11 cellular contexts compared by ENCODE assay signal in the genomic region with DNA sequence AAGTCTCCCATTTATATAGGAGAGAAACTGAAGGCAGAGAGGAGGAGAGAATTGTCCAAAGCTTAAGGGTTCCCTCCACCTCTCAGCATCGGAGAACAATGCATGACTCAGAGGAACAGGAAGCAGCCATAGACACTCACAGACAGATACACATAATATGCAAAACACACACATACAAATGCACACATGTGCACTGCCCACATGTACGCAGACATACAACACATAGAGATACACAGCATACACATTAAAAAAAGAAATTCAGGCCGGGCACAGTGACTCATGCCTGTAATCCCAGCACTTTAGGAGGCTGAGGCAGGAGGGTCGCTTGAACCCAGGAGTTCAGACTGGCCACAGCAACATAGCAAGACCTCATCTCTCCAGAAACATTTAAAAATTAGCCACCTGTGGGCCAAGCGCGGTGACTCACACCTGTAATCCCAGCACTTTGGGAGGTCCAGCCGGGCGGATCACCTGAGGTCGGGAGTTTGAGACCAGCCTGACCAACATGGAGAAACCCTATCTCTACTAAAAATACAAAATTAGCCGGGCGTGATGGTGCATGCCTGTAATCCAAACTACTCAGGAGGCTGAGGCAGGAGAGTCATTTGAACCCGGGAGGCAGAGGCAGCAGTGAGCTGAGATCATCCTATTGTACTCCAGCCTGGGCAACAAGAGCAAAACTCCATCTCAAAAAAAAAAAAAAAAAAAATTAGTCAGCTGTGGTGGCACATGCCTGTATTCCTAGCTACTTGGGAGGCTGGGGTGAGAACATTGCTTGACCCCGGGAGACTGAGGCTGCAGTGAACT. TPM values are rescaled to one million over a fixed set of nuclear protein-coding genes. Genes with fewer than 3 reads are reported as not detected.
DNase-seq lines count a peak whose midpoint lies in the region; ATAC-seq and TF ChIP-seq lines count a peak whose summit lies in the region.
"Had no signal": no experiment of that assay in that cellular context is flagged by ENCODE, and none has a peak within 500 bp of the region (broad histone marks: within the 10 kb centered on the region; RNA-seq: fewer than 3 reads in every experiment).

No MANE protein-coding gene starts in this region.

- no peak overlapping the region for H3K4me3 Mint-ChIP-seq in activated T-cell treated with anti-CD3 and anti-CD28 coated beads, Interleukin-2, amount 50 U/mL, for 72 hours
- no peak overlapping the region for H3K4me3 Mint-ChIP-seq in endothelial cell (ENCODE audit: unreplicated experiment)
- H3K4me3 Mint-ChIP-seq: activated naive CD8-positive, alpha-beta T cell had no signal

- no peak overlapping the region for H3K27ac Mint-ChIP-seq in activated T-cell treated with anti-CD3 and anti-CD28 coated beads, Interleukin-2, amount 50 U/mL, for 72 hours
- H3K27ac Mint-ChIP-seq in endothelial cell (ENCODE audit: unreplicated experiment): peak overlapping the region; percentile 93
- H3K27ac Mint-ChIP-seq: activated naive CD8-positive, alpha-beta T cell had no signal

- no peak for TF ChIP-seq POLR2A in transverse colon (IDR thresholded peaks at IDR 0.05)

- no peaks in the 10 kb centered on the region for H3K79me2 ChIP-seq in OCI-LY1 (ENCODE audit: insufficient read depth, low read length)
- H3K79me2 ChIP-seq: parathyroid adenoma had no signal

- H3K36me3 ChIP-seq in OCI-LY1 (ENCODE audit: insufficient read depth, low read length) (no peaks in the 10 kb centered on the region), transverse colon (no peaks in the 10 kb centered on the region)

- TF ChIP-seq CTCF in OCI-LY1 (IDR thresholded peaks at IDR 0.05; ENCODE audit: low read length) (no peak), endothelial cell (IDR thresholded peaks at IDR 0.05; ENCODE audit: unreplicated experiment) (no peak), transverse colon (IDR thresholded peaks at IDR 0.05) (no peak)

- H3K27me3 ChIP-seq in OCI-LY1 (ENCODE audit: insufficient read depth, low read length) (no peaks in the 10 kb centered on the region), transverse colon (no peaks in the 10 kb centered on the region)
- H3K27me3 ChIP-seq: tibial nerve had no signal

- no peaks in the 10 kb centered on the region for H3K36me3 Mint-ChIP-seq in activated T-cell treated with anti-CD3 and anti-CD28 coated beads, Interleukin-2, amount 50 U/mL, for 72 hours (ENCODE audit: insufficient read depth in 2 of 2)
- peaks cover 11% of the 10 kb centered on the region for H3K36me3 Mint-ChIP-seq in endothelial cell (ENCODE audit: low read depth, unreplicated experiment)

- H3K9me2 ChIP-seq in OCI-LY1 (ENCODE audit: low read depth, low read length): no peaks in the 10 kb centered on the region

- in situ Hi-C loops in transverse colon (cut with MboI; ENCODE audit: low pct_ligation_motif_present in 1 of 4, low pct_unique_long_range_greater_than_20kb in 1 of 4, low sequenced_read_pairs in 3 of 4): no loop called here

- no peak for DNase-seq in activated T-cell treated with anti-CD3 and anti-CD28 coated beads, Interleukin-2, amount 50 U/mL, for 72 hours
- DNase-seq in activated T-cell treated with anti-CD3 and anti-CD28 coated beads, Interleukin-2, amount 50 U/mL, for 48 hours: no peak
- DNase-seq in endothelial cell (ENCODE audit: low spot score): no peak
- DNase-seq in transverse colon: no peak
- DNase-seq in iPS-NIHi7 (ENCODE audit: extremely low spot score): no peak
- DNase-seq in EL: no peak

- H3F3A ChIP-seq in OCI-LY1 (ENCODE audit: insufficient read depth, low read length): no peaks in the 10 kb centered on the region

- H3K27ac ChIP-seq in OCI-LY1 (ENCODE audit: low read depth, low read length, poor library complexity, severe bottlenecking) (peak overlapping the region; percentile 81), transverse colon (peak overlapping the region; percentile 67 to 84 (median 75))
- H3K27ac ChIP-seq: parathyroid adenoma had no signal

- peak overlapping the region; percentile 84; the same call in 1 of the 2 replicates for H2AFZ ChIP-seq in OCI-LY1 (ENCODE audit: low read length)
- H2AFZ ChIP-seq: parathyroid adenoma had no signal

- no peak for TF ChIP-seq EP300 in transverse colon (IDR thresholded peaks at IDR 0.05; ENCODE audit: low read depth)

- ATAC-seq in activated T-cell treated with anti-CD3 and anti-CD28 coated beads, Interleukin-2, amount 50 U/mL, for 72 hours (replicated peaks in 1 of 2): peak; percentile 49 to 60
- ATAC-seq in GM21367 (IDR thresholded peaks at IDR 0.05; ENCODE audit: unreplicated experiment): no peak

- H3K4me3 ChIP-seq in OCI-LY1 (ENCODE audit: low read depth, low read length, poor library complexity, severe bottlenecking): no peak overlapping the region
- H3K4me3 ChIP-seq in transverse colon: no peak overlapping the region
- H3K4me3 ChIP-seq: tibial nerve had no signal

- peaks cover 33% of the 10 kb centered on the region for H3K4me1 ChIP-seq in OCI-LY1 (ENCODE audit: insufficient read depth, low read length, severe bottlenecking)
- peaks cover 4 to 20% (median 9%) of the 10 kb centered on the region in 4 donors for H3K4me1 ChIP-seq in transverse colon
- H3K4me1 ChIP-seq: parathyroid adenoma, tibial nerve had no signal

- intact Hi-C loops in transverse colon (cut with DNase I; ENCODE audit: low total_unique reads): no loop called here

- H4K20me1 ChIP-seq in OCI-LY1 (ENCODE audit: insufficient read depth, low read length): no peaks in the 10 kb centered on the region

- H3K4me1 Mint-ChIP-seq in activated T-cell treated with anti-CD3 and anti-CD28 coated beads, Interleukin-2, amount 50 U/mL, for 72 hours (ENCODE audit: low read depth): peaks cover 11% of the 10 kb centered on the region
- H3K4me1 Mint-ChIP-seq in endothelial cell (ENCODE audit: unreplicated experiment): peaks cover 22% of the 10 kb centered on the region

- peak overlapping the region; percentile 47 for H3K9ac ChIP-seq in OCI-LY1 (ENCODE audit: low read length)
- H3K9ac ChIP-seq: parathyroid adenoma had no signal

- H3K9me3 Mint-ChIP-seq in activated T-cell treated with anti-CD3 and anti-CD28 coated beads, Interleukin-2, amount 50 U/mL, for 72 hours: no peaks in the 10 kb centered on the region
- H3K9me3 Mint-ChIP-seq in endothelial cell (ENCODE audit: unreplicated experiment): no peaks in the 10 kb centered on the region

- H3K9me3 ChIP-seq in OCI-LY1 (ENCODE audit: low read length) (no peaks in the 10 kb centered on the region), transverse colon (no peaks in the 10 kb centered on the region)
- H3K9me3 ChIP-seq: tibial nerve had no signal

- H3K27me3 Mint-ChIP-seq in activated T-cell treated with anti-CD3 and anti-CD28 coated beads, Interleukin-2, amount 50 U/mL, for 72 hours (ENCODE audit: low read depth): no peaks in the 10 kb centered on the region
- H3K27me3 Mint-ChIP-seq in endothelial cell (ENCODE audit: unreplicated experiment): no peaks in the 10 kb centered on the region
- H3K27me3 Mint-ChIP-seq: activated naive CD8-positive, alpha-beta T cell had no signal

- 83 to 85% methylated on average over 3 to 13 of the region's 13 CpGs for WGBS in transverse colon (ENCODE audit: low coverage in 1 of 2), 2 donors

- peak overlapping the region; percentile 26 for H3K4me2 ChIP-seq in OCI-LY1 (ENCODE audit: low read length)

RNA-seq across cellular contexts. Expression of a gene that starts 11.3 kb away (rescaled TPM):
- 10 to 100 TPM; 48.6 to 68.1 TPM for total RNA-seq in activated T-cell treated with anti-CD3 and anti-CD28 coated beads, Interleukin-2, amount 50 U/mL, for 72 hours
- total RNA-seq in endothelial cell (ENCODE audit: unreplicated experiment): 61.1 TPM
- 10 to 100 TPM; 28.1 to 74.4 (median 47.3) TPM for total RNA-seq in transverse colon

RNA-seq across cellular contexts. Expression of a gene that starts 23.6 kb away (rescaled TPM):
- 10 to 100 TPM; 20.9 to 26.5 TPM for total RNA-seq in activated T-cell treated with anti-CD3 and anti-CD28 coated beads, Interleukin-2, amount 50 U/mL, for 72 hours
- total RNA-seq in endothelial cell (ENCODE audit: unreplicated experiment): 69.9 TPM
- 10 to 100 TPM; 23.2 to 41.0 (median 32.9) TPM for total RNA-seq in transverse colon

RNA-seq across cellular contexts. Expression of a gene that starts 31.4 kb away (rescaled TPM):
- total RNA-seq in activated T-cell treated with anti-CD3 and anti-CD28 coated beads, Interleukin-2, amount 50 U/mL, for 72 hours: 100 to 1,000 TPM; 138 to 141 TPM
- 156 TPM for total RNA-seq in endothelial cell (ENCODE audit: unreplicated experiment)
- total RNA-seq in transverse colon: 10 to 100 TPM; 35.8 to 95.8 (median 46.5) TPM

RNA-seq across cellular contexts. Expression of a gene that starts 36.7 kb away (rescaled TPM):
- 10 to 100 TPM; 21.3 to 25.3 TPM for total RNA-seq in activated T-cell treated with anti-CD3 and anti-CD28 coated beads, Interleukin-2, amount 50 U/mL, for 72 hours
- total RNA-seq in endothelial cell (ENCODE audit: unreplicated experiment) (8.2 TPM), transverse colon (1 to 10 TPM; 2.2 to 6.5 (median 6.0) TPM)
